Comparison of ENCODE assay signal across 17 cellular contexts in the genomic region with DNA sequence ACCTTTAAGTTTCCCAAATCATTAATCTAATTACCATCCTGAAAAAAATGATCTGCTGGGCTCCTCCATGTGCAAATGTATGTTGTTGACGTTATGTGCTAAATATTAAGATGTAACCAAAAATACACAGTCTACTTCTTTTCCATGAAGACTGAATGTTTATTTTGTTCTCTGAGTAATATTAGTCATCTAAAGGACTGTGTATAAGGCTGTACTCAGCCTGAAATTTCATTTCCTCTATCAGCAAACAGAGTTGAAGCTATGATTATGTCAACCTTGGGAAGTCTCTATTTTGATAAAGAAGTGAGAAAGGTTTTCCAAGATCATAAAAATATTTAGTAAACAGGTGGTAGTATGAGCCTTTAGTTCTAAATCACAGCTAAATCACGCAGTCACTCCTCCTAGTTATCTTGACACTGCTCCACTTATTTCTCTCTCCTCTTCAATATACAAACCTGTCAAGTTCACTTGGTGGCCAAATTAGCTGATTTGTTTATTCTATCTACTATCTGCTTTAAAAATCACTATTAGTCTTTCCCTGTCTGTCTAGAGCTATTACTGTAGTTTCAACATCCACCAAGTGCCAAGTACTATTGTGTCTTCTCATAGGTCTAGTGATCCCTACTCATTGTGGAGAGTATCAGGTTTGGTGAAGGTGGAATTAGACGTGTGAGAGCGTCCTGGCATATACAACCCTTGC.
A peak's percentile ranks its signal among the peaks of the same experiment; 100 is the strongest.
DNase-seq lines count a peak whose midpoint lies in the region; ATAC-seq, FAIRE-seq and TF ChIP-seq lines count a peak whose summit lies in the region.
"Had no signal": no experiment of that assay in that cellular context is flagged by ENCODE, and none has a peak within 500 bp of the region (broad histone marks: within the 10 kb centered on the region; RNA-seq: fewer than 3 reads in every experiment).

No MANE protein-coding gene starts in this region.

- TF ChIP-seq POLR2A in GM12891 (IDR thresholded peaks at IDR 0.05; ENCODE audit: low read depth, low read length) = no peak

- ATAC-seq in PC-3 = peak; percentile 93
- peak in 3 of 4 donors; percentile 39 to 46 (median 39) for ATAC-seq in pancreas
- ATAC-seq: left ventricle myocardium superior; psoas muscle; stimulated activated naive CD8-positive, alpha-beta T cell treated with anti-CD3 and anti-CD28 coated beads, Interleukin-15, amount 100 ng/mL, for 72 hours had no signal

- CTCF ChIA-PET in PC-3 (lab: Charles Lee) = no interaction called here

- H3K9me3 ChIP-seq in PC-3 (ENCODE audit: low read length) (no peaks in the 10 kb centered on the region), pancreas (no peaks in the 10 kb centered on the region)
- H3K9me3 ChIP-seq: Peyer's patch, psoas muscle had no signal

- peaks cover 35% of the 10 kb centered on the region for H3K4me1 ChIP-seq in PC-3 (ENCODE audit: insufficient read depth, low read length)
- H3K4me1 ChIP-seq in pancreas = peaks cover 0 to 17% (median 0%) of the 10 kb centered on the region in 3 donors
- H3K4me1 ChIP-seq: psoas muscle had no signal

- H3F3A ChIP-seq in PC-3 (ENCODE audit: low read length, unreplicated experiment) = no peaks in the 10 kb centered on the region

- TF ChIP-seq CTCF in PC-3 (conservative IDR thresholded peaks at IDR 0.05; ENCODE audit: low read depth, low read length) = no peak
- TF ChIP-seq CTCF in pancreas (IDR thresholded peaks at IDR 0.05) = no peak

- H3K36me3 ChIP-seq in PC-3 (ENCODE audit: low read depth, low read length) (no peaks in the 10 kb centered on the region), pancreas (no peaks in the 10 kb centered on the region)
- H3K36me3 ChIP-seq: BLaER1, Peyer's patch, WERI-Rb-1 had no signal

- peak overlapping the region; percentile 84 for H3K27ac ChIP-seq in PC-3 (ENCODE audit: low read length)
- peak overlapping the region; percentile 18 for H3K27ac ChIP-seq in epithelial cell of prostate
- peak overlapping the region in 1 of 4 donors; percentile 12 for H3K27ac ChIP-seq in pancreas
- H3K27ac ChIP-seq: BLaER1, dorsolateral prefrontal cortex, psoas muscle, WERI-Rb-1 had no signal

- POLR2A ChIA-PET in PC-3 (lab: Charles Lee; ENCODE audit: unreplicated experiment) = interaction anchor here (0.6 kb wide), 1 partner anchor 304 kb away, joined by 3 read pairs; no protein-coding TSS in a partner anchor

- no TSS peak for BruUV-seq in PC-3 (replicated peaks; lab: Mats Ljungman, UMichigan)

- no peak overlapping the region for H2AFZ ChIP-seq in PC-3 (ENCODE audit: low read length)

- no peaks in the 10 kb centered on the region for H3K79me2 ChIP-seq in PC-3 (ENCODE audit: low read length)

- H4K20me1 ChIP-seq in PC-3 (ENCODE audit: low read length) = no peaks in the 10 kb centered on the region
- H4K20me1 ChIP-seq: BLaER1 had no signal

- no peaks in the 10 kb centered on the region for H3K9me2 ChIP-seq in PC-3 (replicated peaks; ENCODE audit: low read length)

- H3K9ac ChIP-seq in PC-3 (ENCODE audit: low read length) = peak overlapping the region; percentile 39
- H3K9ac ChIP-seq: BLaER1 had no signal

- DNase-seq in GM12891 (ENCODE audit: insufficient read length, low spot score) (no peak), PC-3 (peak; percentile 64), epithelial cell of prostate (ENCODE audit: low read depth, low spot score) (no peak), pancreas (no peak), HPDE6-E6E7 (ENCODE audit: extremely low spot score) (no peak), Ammon's horn (ENCODE audit: low spot score) (no peak), superior temporal gyrus (ENCODE audit: extremely low spot score) (no peak)
- DNase-seq: DMS 273 treated with DMSO at 0.1 percent for 48 hours; dorsolateral prefrontal cortex; Kasumi-1; left ventricle myocardium superior; NCI-H187 treated with DMSO at 0.1 percent for 48 hours; Peyer's patch; psoas muscle; stimulated activated naive CD8-positive, alpha-beta T cell treated with anti-CD3 and anti-CD28 coated beads, Interleukin-15, amount 100 ng/mL, for 72 hours; WERI-Rb-1 had no signal

- H3K27me3 ChIP-seq in PC-3 (ENCODE audit: low read length) (no peaks in the 10 kb centered on the region), pancreas (no peaks in the 10 kb centered on the region)
- H3K27me3 ChIP-seq: BLaER1, dorsolateral prefrontal cortex, Peyer's patch had no signal

- FAIRE-seq in GM12891 (lab: Jason Lieb, UNC) = no peak
- FAIRE-seq in pancreas (lab: Jason Lieb, UNC) = peak; percentile 5

- H3K4me3 ChIP-seq in PC-3 (ENCODE audit: low read length) = no peak overlapping the region
- no peak overlapping the region for H3K4me3 ChIP-seq in pancreas
- H3K4me3 ChIP-seq: BLaER1, dorsolateral prefrontal cortex, Peyer's patch, psoas muscle had no signal

- intact Hi-C loops in PC-3 (cut with micrococcal nuclease) = loop anchor here (5.0 kb wide), 1 partner anchor 40 kb away; no protein-coding TSS in a partner anchor
- intact Hi-C loops in pancreas (cut with DNase I) = no loop called here

- 80 to 89% methylated on average over 4 of the region's 4 CpGs for WGBS in pancreas, 2 donors

- peak overlapping the region; percentile 52 for H3K4me2 ChIP-seq in PC-3 (ENCODE audit: low read length)
- H3K4me2 ChIP-seq: BLaER1 had no signal

TF ChIP-seq in GM12891, 5 proteins besides CTCF, POLR2A, EP300 and RAD21:
- TF ChIP-seq POU2F2 (IDR thresholded peaks at IDR 0.05; ENCODE audit: low read depth, low read length) = no peak
- TF ChIP-seq SPI1 (IDR thresholded peaks at IDR 0.05; ENCODE audit: low read depth, low read length) = peak; percentile 9; the same call in 1 of the 2 replicates
TF ChIP-seq in GM12891: peak in this region for 1.
